Comparison of ENCODE assay signal across 23 cellular contexts in the genomic region with DNA sequence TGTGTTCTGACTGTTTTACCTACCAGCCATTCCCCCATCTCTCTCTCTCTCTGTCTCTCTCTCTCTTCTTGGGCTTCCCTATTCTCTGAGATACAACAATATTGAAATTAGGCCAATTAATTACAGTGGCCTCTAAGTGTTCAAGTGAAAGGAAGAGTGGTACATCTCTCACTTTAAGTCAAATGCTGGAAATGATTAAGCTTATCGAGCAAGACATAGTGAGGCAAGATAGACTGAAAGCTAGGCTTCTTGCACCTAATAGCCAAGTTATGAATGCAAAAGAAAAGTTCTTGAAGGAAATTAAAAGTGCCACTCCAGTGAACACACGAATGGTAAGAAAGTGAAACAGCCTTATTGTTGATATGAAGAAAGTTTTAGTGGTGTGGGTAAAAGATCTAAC. TPM values are rescaled to one million over a fixed set of nuclear protein-coding genes. Genes with fewer than 3 reads are reported as not detected.
DNase-seq lines count a peak whose midpoint lies in the region; ATAC-seq and TF ChIP-seq lines count a peak whose summit lies in the region.
"Had no signal": no experiment of that assay in that cellular context is flagged by ENCODE, and none has a peak within 500 bp of the region (broad histone marks: within the 10 kb centered on the region; RNA-seq: fewer than 3 reads in every experiment).

No MANE protein-coding gene starts in this region.

- ATAC-seq in CD4-positive, CD25-positive, alpha-beta regulatory T cell (ENCODE audit: low read depth in 2 of 2): no peak
- ATAC-seq in CD8-positive, alpha-beta T cell: no peak
- peak; percentile 25 for ATAC-seq in activated CD8-positive, alpha-beta T cell treated with anti-CD3 and anti-CD28 coated beads for 36 hours
- ATAC-seq in GM18498 (IDR thresholded peaks at IDR 0.05; ENCODE audit: unreplicated experiment) (no peak), HG02759 (IDR thresholded peaks at IDR 0.05; ENCODE audit: unreplicated experiment) (no peak)
- ATAC-seq: gastroesophageal sphincter, mucosa of descending colon, Right ventricle myocardium inferior had no signal

- H3K27ac ChIP-seq in CD4-positive, CD25-positive, alpha-beta regulatory T cell (ENCODE audit: insufficient read depth, low read length, poor library complexity, severe bottlenecking): no peak overlapping the region
- H3K27ac ChIP-seq in CD8-positive, alpha-beta T cell (ENCODE audit: low read depth, low read length): no peak overlapping the region
- H3K27ac ChIP-seq: brain microvascular endothelial cell, gastroesophageal sphincter, tibial nerve had no signal

- H3K4me3 Mint-ChIP-seq in CD4-positive, CD25-positive, alpha-beta regulatory T cell: peak overlapping the region; percentile 26 to 93 (median 56)
- H3K4me3 Mint-ChIP-seq in CD8-positive, alpha-beta T cell: peak overlapping the region; percentile 63
- peak overlapping the region; percentile 60 for H3K4me3 Mint-ChIP-seq in activated CD8-positive, alpha-beta T cell treated with anti-CD3 and anti-CD28 coated beads for 36 hours
- H3K4me3 Mint-ChIP-seq in immature natural killer cell: peak overlapping the region in 4 of 5 donors; percentile 19 to 37 (median 21)
- H3K4me3 Mint-ChIP-seq: HFFc6 had no signal

- H3K36me3 Mint-ChIP-seq in CD4-positive, CD25-positive, alpha-beta regulatory T cell: peaks cover 66% of the 10 kb centered on the region
- peaks cover 87% of the 10 kb centered on the region for H3K36me3 Mint-ChIP-seq in CD8-positive, alpha-beta T cell
- H3K36me3 Mint-ChIP-seq in activated CD8-positive, alpha-beta T cell treated with anti-CD3 and anti-CD28 coated beads for 36 hours (ENCODE audit: low read depth): peaks cover 69% of the 10 kb centered on the region
- H3K36me3 Mint-ChIP-seq in immature natural killer cell: peaks cover 36 to 72% (median 41%) of the 10 kb centered on the region in 3 donors

- CTCF ChIA-PET in CD8-positive, alpha-beta T cell (lab: Charles Lee): interaction anchor here (1.0 to 1.4 kb wide), 4 partner anchors 70 to 346 kb away, joined by 3 to 4 read pairs (median 4); no protein-coding TSS in a partner anchor
- CTCF ChIA-PET in activated CD8-positive, alpha-beta T cell treated with anti-CD3 and anti-CD28 coated beads for 36 hours (lab: Charles Lee): interaction anchor here (1.0 to 1.3 kb wide), 3 partner anchors 13 to 196 kb away, joined by 3 to 4 read pairs (median 4); no protein-coding TSS in a partner anchor

- intact Hi-C loops in CD8-positive, alpha-beta T cell (cut with DNase I, micrococcal nuclease): loop anchor here in 1 of 2 experiments (1.0 kb wide), 1 partner anchor 10 kb away; no protein-coding TSS in a partner anchor
- intact Hi-C loops in activated CD8-positive, alpha-beta T cell treated with anti-CD3 and anti-CD28 coated beads for 36 hours (cut with micrococcal nuclease): no loop called here

- H3K4me1 ChIP-seq in CD4-positive, CD25-positive, alpha-beta regulatory T cell (ENCODE audit: control insufficient read depth, insufficient read depth, low read length, poor library complexity, severe bottlenecking): peaks cover 56% of the 10 kb centered on the region
- H3K4me1 ChIP-seq in CD8-positive, alpha-beta T cell (ENCODE audit: insufficient read depth, low read length): peaks cover 79% of the 10 kb centered on the region

- H3K4me3 ChIP-seq in CD4-positive, CD25-positive, alpha-beta regulatory T cell (ENCODE audit: low read depth, low read length): peak overlapping the region; percentile 56
- H3K4me3 ChIP-seq in CD8-positive, alpha-beta T cell (ENCODE audit: low read depth, low read length): no peak overlapping the region
- H3K4me3 ChIP-seq: gastroesophageal sphincter, mucosa of descending colon, tibial nerve had no signal

- POLR2A ChIA-PET in CD8-positive, alpha-beta T cell (lab: Charles Lee): interaction anchor here (0.6 to 2.0 kb wide), 6 partner anchors 9 to 38 kb away, joined by 3 to 13 read pairs (median 4); partner anchors contain the start of gene SNRK
- POLR2A ChIA-PET in activated CD8-positive, alpha-beta T cell treated with anti-CD3 and anti-CD28 coated beads for 36 hours (lab: Charles Lee): interaction anchor here (1.8 kb wide), 1 partner anchor 40 kb away, joined by 8 read pairs; no protein-coding TSS in a partner anchor

- H3K4me1 Mint-ChIP-seq in CD4-positive, CD25-positive, alpha-beta regulatory T cell: peaks cover 55 to 90% (median 72%) of the 10 kb centered on the region in 4 donors
- H3K4me1 Mint-ChIP-seq in CD8-positive, alpha-beta T cell (ENCODE audit: low read depth): peaks cover 90% of the 10 kb centered on the region
- H3K4me1 Mint-ChIP-seq in activated CD8-positive, alpha-beta T cell treated with anti-CD3 and anti-CD28 coated beads for 36 hours (ENCODE audit: low read depth): peaks cover 84% of the 10 kb centered on the region
- H3K4me1 Mint-ChIP-seq in immature natural killer cell: peaks cover 89 to 100% of the 10 kb centered on the region in 2 donors

- TF ChIP-seq CTCF in CD8-positive, alpha-beta T cell (IDR thresholded peaks at IDR 0.05): no peak
- no peak for TF ChIP-seq CTCF in activated CD8-positive, alpha-beta T cell treated with anti-CD3 and anti-CD28 coated beads for 36 hours (IDR thresholded peaks at IDR 0.05)

- H3K27me3 Mint-ChIP-seq in CD4-positive, CD25-positive, alpha-beta regulatory T cell: no peaks in the 10 kb centered on the region
- no peaks in the 10 kb centered on the region for H3K27me3 Mint-ChIP-seq in CD8-positive, alpha-beta T cell (ENCODE audit: low read depth)
- no peaks in the 10 kb centered on the region for H3K27me3 Mint-ChIP-seq in activated CD8-positive, alpha-beta T cell treated with anti-CD3 and anti-CD28 coated beads for 36 hours
- no peaks in the 10 kb centered on the region for H3K27me3 Mint-ChIP-seq in immature natural killer cell (ENCODE audit: low read depth in 3 of 3)

- H3K9me3 ChIP-seq in CD4-positive, CD25-positive, alpha-beta regulatory T cell (ENCODE audit: control insufficient read depth in 2 of 2, low read length in 2 of 2): no peaks in the 10 kb centered on the region
- no peaks in the 10 kb centered on the region for H3K9me3 ChIP-seq in CD8-positive, alpha-beta T cell (ENCODE audit: low read length)
- H3K9me3 ChIP-seq: gastroesophageal sphincter, mucosa of descending colon had no signal

- peak overlapping the region; percentile 14 to 90 (median 74) for H3K27ac Mint-ChIP-seq in CD4-positive, CD25-positive, alpha-beta regulatory T cell
- H3K27ac Mint-ChIP-seq in CD8-positive, alpha-beta T cell: peak overlapping the region; percentile 88
- H3K27ac Mint-ChIP-seq in activated CD8-positive, alpha-beta T cell treated with anti-CD3 and anti-CD28 coated beads for 36 hours: peak overlapping the region; percentile 89
- H3K27ac Mint-ChIP-seq in immature natural killer cell: peak overlapping the region; percentile 43 to 96 (median 66)
- H3K27ac Mint-ChIP-seq: HFFc6 had no signal

- H3K9me3 Mint-ChIP-seq in CD4-positive, CD25-positive, alpha-beta regulatory T cell: peaks cover 0 to 2% (median 0%) of the 10 kb centered on the region in 7 donors
- H3K9me3 Mint-ChIP-seq in CD8-positive, alpha-beta T cell: peaks cover under 1% of the 10 kb centered on the region
- no peaks in the 10 kb centered on the region for H3K9me3 Mint-ChIP-seq in activated CD8-positive, alpha-beta T cell treated with anti-CD3 and anti-CD28 coated beads for 36 hours
- H3K9me3 Mint-ChIP-seq in immature natural killer cell: no peaks in the 10 kb centered on the region
- H3K9me3 Mint-ChIP-seq: HFFc6 had no signal

- H3K36me3 ChIP-seq in CD4-positive, CD25-positive, alpha-beta regulatory T cell (ENCODE audit: control insufficient read depth, insufficient read depth, low read length): peaks cover 63% of the 10 kb centered on the region
- H3K36me3 ChIP-seq in CD8-positive, alpha-beta T cell (ENCODE audit: insufficient read depth, low read length): peaks cover 22% of the 10 kb centered on the region

- no peak for DNase-seq in CD4-positive, CD25-positive, alpha-beta regulatory T cell
- no peak for DNase-seq in CD8-positive, alpha-beta T cell
- DNase-seq in activated CD8-positive, alpha-beta T cell treated with anti-CD3 and anti-CD28 coated beads for 36 hours: no peak
- DNase-seq in immature natural killer cell (no peak), HuH-7 (ENCODE audit: low spot score) (no peak), NCI-H2029 (lab: John Stamatoyannopoulos, UW) (no peak)
- DNase-seq: activated CD4-positive, alpha-beta T cell treated with anti-CD3 and anti-CD28 coated beads, Interleukin-2, amount 50 U/mL, for 1 hour; brain microvascular endothelial cell; COR-L47; DND-41; HFFc6; hypothalamus; KG1; mucosa of descending colon; NCI-H1694; NCI-H69; stimulated activated CD4-positive, alpha-beta T cell treated with anti-CD3 and anti-CD28 coated beads, Interleukin-1b, Interleukin-23, amount 100 ng/mL, for 48 hours; SW 1271 had no signal

- no peaks in the 10 kb centered on the region for H3K27me3 ChIP-seq in CD4-positive, CD25-positive, alpha-beta regulatory T cell (ENCODE audit: control insufficient read depth, insufficient read depth, low read length)
- no peaks in the 10 kb centered on the region for H3K27me3 ChIP-seq in CD8-positive, alpha-beta T cell (ENCODE audit: insufficient read depth, low read length)
- H3K27me3 ChIP-seq: brain microvascular endothelial cell, gastroesophageal sphincter, tibial nerve had no signal

RNA-seq across cellular contexts. Expression of gene SNRK, which starts 21.3 kb away (rescaled TPM):
- total RNA-seq in CD4-positive, CD25-positive, alpha-beta regulatory T cell: 158 TPM
- polyA plus RNA-seq in CD4-positive, CD25-positive, alpha-beta regulatory T cell: 10 to 100 TPM; 40.7 to 56.9 (median 48.1) TPM
- total RNA-seq in CD8-positive, alpha-beta T cell: 100 to 1,000 TPM; 280 to 281 TPM
- 10 to 100 TPM; 28.9 to 29.2 TPM for total RNA-seq in activated CD8-positive, alpha-beta T cell treated with anti-CD3 and anti-CD28 coated beads for 36 hours
- polyA plus RNA-seq in immature natural killer cell: 10 to 100 TPM; 34.3 to 68.6 (median 38.4) TPM
